Comparison of ENCODE assay signal across 21 cellular contexts in the genomic region with DNA sequence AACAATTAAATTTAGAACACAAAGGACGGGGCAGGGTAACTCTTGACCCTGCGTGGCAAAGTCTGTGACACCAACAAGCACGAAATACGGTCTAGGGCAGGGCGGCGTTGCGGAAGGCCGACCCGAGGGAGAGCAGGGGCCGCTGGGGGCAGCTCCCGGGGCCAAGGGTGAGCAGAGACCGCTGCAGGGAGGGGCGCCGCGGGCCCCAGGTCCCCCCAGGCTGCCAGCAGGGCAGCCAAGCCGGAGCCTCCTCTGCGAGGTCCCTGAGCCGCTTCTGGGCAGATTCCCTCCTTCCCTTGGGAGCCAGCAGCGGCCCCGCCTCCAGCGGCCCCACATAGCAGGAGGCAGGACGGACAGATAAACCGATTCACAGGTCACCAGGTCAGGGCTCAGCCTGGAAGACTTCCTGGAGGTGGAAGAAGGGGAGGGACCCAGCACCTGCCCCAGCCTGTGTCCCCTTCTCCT.
DNase-seq lines count a peak whose midpoint lies in the region; ATAC-seq, FAIRE-seq and TF ChIP-seq lines count a peak whose summit lies in the region.
"Had no signal": no experiment of that assay in that cellular context is flagged by ENCODE, and none has a peak within 500 bp of the region (broad histone marks: within the 10 kb centered on the region; RNA-seq: fewer than 3 reads in every experiment).

No MANE protein-coding gene starts in this region.

- no peak for FAIRE-seq in kidney (lab: Jason Lieb, UNC)
- FAIRE-seq: A204.1, G401.6, GM12892, GM19239 had no signal

- H3K27me3 ChIP-seq in left ventricle myocardium inferior (ENCODE audit: low read depth) (peaks cover 72% of the 10 kb centered on the region), spleen (replicated peaks in 1 of 7) (peaks cover 0 to 59% (median 6%) of the 10 kb centered on the region in 7 donors)

- H3K27ac Mint-ChIP-seq in chondrocyte (ENCODE audit: unreplicated experiment) = no peak overlapping the region
- H3K27ac Mint-ChIP-seq in activated naive CD8-positive, alpha-beta T cell treated with anti-CD3 and anti-CD28 coated beads for 36 hours = no peak overlapping the region
- H3K27ac Mint-ChIP-seq: CD4-positive, alpha-beta T cell had no signal

- TF ChIP-seq CTCF in left ventricle myocardium inferior (IDR thresholded peaks at IDR 0.05; ENCODE audit: borderline replicate concordance) (no peak), chondrocyte (IDR thresholded peaks at IDR 0.05) (no peak), kidney (IDR thresholded peaks at IDR 0.05; ENCODE audit: borderline replicate concordance, extremely low read depth, insufficient read depth) (no peak), spleen (IDR thresholded peaks at IDR 0.05 in 8 of 11, conservative IDR thresholded peaks at IDR 0.05 in 3 of 11) (no peak)

- TF ChIP-seq POLR2A in spleen (IDR thresholded peaks at IDR 0.05) = no peak

- DNase-seq in Right ventricle myocardium inferior (ENCODE audit: missing footprints) (peak; percentile 34), left ventricle myocardium inferior (no peak), chondrocyte (ENCODE audit: low spot score) (peak; percentile 51), kidney (peak; percentile 45), spleen (peak; percentile 37), NCI-H2171 (lab: John Stamatoyannopoulos, UW) (no peak)
- DNase-seq in activated naive CD8-positive, alpha-beta T cell treated with anti-CD3 and anti-CD28 coated beads for 36 hours = no peak
- DNase-seq: AML-193; CD4-positive, alpha-beta T cell; DMS79; GM23248; Kasumi-1; NCI-H2029; NCI-H524; PC-3 had no signal

- no peaks in the 10 kb centered on the region for H3K4me1 Mint-ChIP-seq in chondrocyte (ENCODE audit: low read depth)
- peaks cover 3% of the 10 kb centered on the region for H3K4me1 Mint-ChIP-seq in activated naive CD8-positive, alpha-beta T cell treated with anti-CD3 and anti-CD28 coated beads for 36 hours

- WGBS in spleen, 5 donors = 59 to 85% (median 73%) methylated on average over 22 to 23 of the region's 23 CpGs

- H3K27ac ChIP-seq in left ventricle myocardium inferior (replicated peaks) (no peak overlapping the region), kidney (ENCODE audit: low read depth in 2 of 2, low read length in 2 of 2) (no peak overlapping the region), spleen (no peak overlapping the region)
- H3K27ac ChIP-seq: GM23248, SK-N-MC had no signal

- no peak overlapping the region for H3K4me3 Mint-ChIP-seq in chondrocyte (ENCODE audit: unreplicated experiment)
- no peak overlapping the region for H3K4me3 Mint-ChIP-seq in activated naive CD8-positive, alpha-beta T cell treated with anti-CD3 and anti-CD28 coated beads for 36 hours
- H3K4me3 Mint-ChIP-seq: CD4-positive, alpha-beta T cell had no signal

- peaks cover 32% of the 10 kb centered on the region for H3K9me3 ChIP-seq in left ventricle myocardium inferior (replicated peaks)
- H3K9me3 ChIP-seq in kidney (ENCODE audit: control insufficient read depth in 1 of 2, low read length in 2 of 2) = peaks cover 4 to 12% of the 10 kb centered on the region in 2 donors
- H3K9me3 ChIP-seq in spleen = peaks cover 0 to 47% (median 33%) of the 10 kb centered on the region in 8 donors

- intact Hi-C loops in Right ventricle myocardium inferior (cut with DNase I) (no loop called here), left ventricle myocardium inferior (cut with micrococcal nuclease) (no loop called here), kidney (cut with DNase I) (no loop called here), spleen (cut with DNase I; ENCODE audit: low total_unique reads) (no loop called here)

- H3K36me3 Mint-ChIP-seq in chondrocyte (ENCODE audit: low read depth) = peaks cover 10% of the 10 kb centered on the region
- peaks cover 7% of the 10 kb centered on the region for H3K36me3 Mint-ChIP-seq in activated naive CD8-positive, alpha-beta T cell treated with anti-CD3 and anti-CD28 coated beads for 36 hours

- H3K27me3 Mint-ChIP-seq in chondrocyte (ENCODE audit: low read depth) = peaks cover 12% of the 10 kb centered on the region
- H3K27me3 Mint-ChIP-seq in activated naive CD8-positive, alpha-beta T cell treated with anti-CD3 and anti-CD28 coated beads for 36 hours = peaks cover 4% of the 10 kb centered on the region
- H3K27me3 Mint-ChIP-seq: CD4-positive, alpha-beta T cell had no signal

- H3K36me3 ChIP-seq in left ventricle myocardium inferior = no peaks in the 10 kb centered on the region
- no peaks in the 10 kb centered on the region for H3K36me3 ChIP-seq in kidney (ENCODE audit: control insufficient read depth in 1 of 2, insufficient read depth in 2 of 2, low read length in 2 of 2)
- no peaks in the 10 kb centered on the region for H3K36me3 ChIP-seq in spleen

- no peak overlapping the region for H3K4me3 ChIP-seq in left ventricle myocardium inferior
- H3K4me3 ChIP-seq in kidney (ENCODE audit: low read length in 2 of 2) = no peak overlapping the region
- no peak overlapping the region for H3K4me3 ChIP-seq in spleen
- H3K4me3 ChIP-seq: GM23248, SK-N-MC had no signal

- peaks cover 19% of the 10 kb centered on the region for H3K9me3 Mint-ChIP-seq in chondrocyte (ENCODE audit: low read depth)
- peaks cover 14% of the 10 kb centered on the region for H3K9me3 Mint-ChIP-seq in activated naive CD8-positive, alpha-beta T cell treated with anti-CD3 and anti-CD28 coated beads for 36 hours

- no peak for ATAC-seq in Right ventricle myocardium inferior
- no peak for ATAC-seq in GM21786 (IDR thresholded peaks at IDR 0.05; ENCODE audit: unreplicated experiment)
- ATAC-seq: PC-3 had no signal

- H3K9ac ChIP-seq in kidney (ENCODE audit: low read length in 2 of 2) = no peak overlapping the region
- H3K9ac ChIP-seq: GM23248 had no signal

- H3K4me1 ChIP-seq in left ventricle myocardium inferior (peaks cover 8% of the 10 kb centered on the region), kidney (ENCODE audit: control insufficient read depth in 1 of 2, insufficient read depth in 1 of 2, low read depth in 1 of 2, low read length in 2 of 2) (no peaks in the 10 kb centered on the region), spleen (no peaks in the 10 kb centered on the region)

Comparison
In these comparisons a context has a peak if more than half of its experiments do, and no peak if none do; other contexts are left out.
1. DNase-seq: peak in Right ventricle myocardium inferior (single experiment), chondrocyte (single experiment), kidney (single experiment) and spleen (single experiment); none in left ventricle myocardium inferior (single experiment), activated naive CD8-positive, alpha-beta T cell treated with anti-CD3 and anti-CD28 coated beads for 36 hours (single experiment) and NCI-H2171 (single experiment).